ENCODE assay signal across 8 cellular contexts in genomic region chr22:39522567-39523300, GRCh38. TPM values are rescaled to one million over a fixed set of nuclear protein-coding genes. Genes with fewer than 3 reads are reported as not detected.
DNase-seq lines count a peak whose midpoint lies in the region; ATAC-seq and TF ChIP-seq lines count a peak whose summit lies in the region.

No MANE protein-coding gene starts in this region.

- peaks cover 64% of the 10 kb centered on the region for H3K4me1 ChIP-seq in muscle layer of colon (ENCODE audit: insufficient read depth, low read length)

- H3K27me3 ChIP-seq in muscle layer of colon (ENCODE audit: control insufficient read depth in 1 of 2, insufficient read depth in 2 of 2, low read length in 2 of 2), result no peaks in the 10 kb centered on the region

- H3K9ac ChIP-seq in muscle layer of colon (ENCODE audit: low read length), result peak overlapping the region; percentile 57

- H3K36me3 ChIP-seq in muscle layer of colon (ENCODE audit: insufficient read depth, low read length), result peaks cover 38% of the 10 kb centered on the region

- H3K9me3 ChIP-seq in muscle layer of colon (ENCODE audit: low read length), result no peaks in the 10 kb centered on the region

- peak overlapping the region; percentile 100 for H3K27ac ChIP-seq in muscle layer of colon (ENCODE audit: low read depth, low read length)

- peak; percentile 40 for DNase-seq in AG20443 (ENCODE audit: low spot score)
- peak; percentile 64 for DNase-seq in RPMI8226
- peak; percentile 47 for DNase-seq in dermis blood vessel endothelial cell
- DNase-seq in GM19240 (ENCODE audit: insufficient read length, low spot score), result no peak

- peak overlapping the region; percentile 96 to 98 for H3K4me3 ChIP-seq in muscle layer of colon (ENCODE audit: low read depth in 1 of 2, low read length in 2 of 2)

- ATAC-seq in HG02759 (IDR thresholded peaks at IDR 0.05; ENCODE audit: unreplicated experiment) (no peak), GM21526 (IDR thresholded peaks at IDR 0.05; ENCODE audit: low FRiP score, unreplicated experiment) (no peak)

- in situ Hi-C loops in GM18951 (cut with MboI; ENCODE audit: low sequenced_read_pairs, unreplicated experiment), result no loop called here

- peak; percentile 61 for TF ChIP-seq POLR2A in GM18951 (IDR thresholded peaks at IDR 0.05; ENCODE audit: extremely low read depth, insufficient read depth, insufficient read length)

RNA-seq across cellular contexts. Expression of gene ATF4, which starts 2.4 kb away (rescaled TPM):
- 150 and 159 TPM in 2 replicates for total RNA-seq in dermis blood vessel endothelial cell

RNA-seq across cellular contexts. Expression of gene RPS19BP1, which starts 9.8 kb away (rescaled TPM):
- total RNA-seq in dermis blood vessel endothelial cell, result 52.8 and 74.2 TPM in 2 replicates

RNA-seq across cellular contexts. Expression of gene MIEF1, which starts 20.6 kb away (rescaled TPM):
- 19.4 and 26.5 TPM in 2 replicates for total RNA-seq in dermis blood vessel endothelial cell

RNA-seq across cellular contexts. Expression of gene CACNA1I, which starts 47.8 kb away (rescaled TPM):
- not detected in 2 replicates for total RNA-seq in dermis blood vessel endothelial cell
